Comparison of ENCODE assay signal across 1 cellular context in the genomic region with DNA sequence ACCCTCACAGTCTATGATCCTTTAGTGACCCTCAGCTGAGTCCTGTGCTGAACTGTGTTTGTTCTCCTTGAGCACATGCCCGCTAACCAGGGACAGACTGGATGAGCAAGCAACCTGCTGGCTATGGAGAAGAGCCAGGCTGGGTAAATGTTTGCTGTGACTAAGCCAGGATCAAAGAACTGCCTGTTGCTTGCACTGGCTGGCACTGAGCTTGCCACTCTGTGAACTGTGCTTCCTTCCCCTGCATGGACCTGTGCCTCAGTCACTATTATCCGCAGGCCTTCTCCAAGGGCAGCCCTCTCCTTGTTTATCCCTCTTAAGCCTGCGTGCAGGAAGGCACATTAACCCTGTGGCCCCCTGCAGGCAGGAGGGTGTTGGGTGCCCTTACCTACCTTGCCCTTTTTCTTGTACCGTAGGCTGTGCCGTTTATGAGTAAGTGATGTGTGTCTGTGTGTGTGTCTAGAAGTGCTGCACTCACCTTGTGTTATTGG.
TF ChIP-seq lines count a peak whose summit lies in the region.

No MANE protein-coding gene starts in this region.

TF ChIP-seq in GM12878, 131 proteins besides CTCF, POLR2A, EP300 and RAD21:
- TF ChIP-seq ATF7 (IDR thresholded peaks at IDR 0.05; ENCODE audit: low read depth), result no peak
- TF ChIP-seq RELB (IDR thresholded peaks at IDR 0.05; ENCODE audit: low read depth), result no peak
- TF ChIP-seq NBN (IDR thresholded peaks at IDR 0.05), result no peak
- no peak for TF ChIP-seq CREM (IDR thresholded peaks at IDR 0.05; ENCODE audit: low read depth)
- TF ChIP-seq SP1 (IDR thresholded peaks at IDR 0.05; ENCODE audit: low read depth, low read length), result no peak
- TF ChIP-seq, protein P1, sequence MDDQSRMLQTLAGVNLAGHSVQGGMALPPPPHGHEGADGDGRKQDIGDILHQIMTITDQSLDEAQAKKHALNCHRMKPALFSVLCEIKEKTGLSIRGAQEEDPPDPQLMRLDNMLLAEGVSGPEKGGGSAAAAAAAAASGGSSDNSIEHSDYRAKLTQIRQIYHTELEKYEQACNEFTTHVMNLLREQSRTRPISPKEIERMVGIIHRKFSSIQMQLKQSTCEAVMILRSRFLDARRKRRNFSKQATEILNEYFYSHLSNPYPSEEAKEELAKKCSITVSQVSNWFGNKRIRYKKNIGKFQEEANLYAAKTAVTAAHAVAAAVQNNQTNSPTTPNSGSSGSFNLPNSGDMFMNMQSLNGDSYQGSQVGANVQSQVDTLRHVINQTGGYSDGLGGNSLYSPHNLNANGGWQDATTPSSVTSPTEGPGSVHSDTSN (IDR thresholded peaks at IDR 0.05; ENCODE audit: insufficient replicate concordance, low read depth, low read length), result no peak
- no peak for TF ChIP-seq POLR2AphosphoS5 (IDR thresholded peaks at IDR 0.05; ENCODE audit: low read length)
- no peak for TF ChIP-seq LARP7 (IDR thresholded peaks at IDR 0.05)
- no peak for TF ChIP-seq IKZF2 (IDR thresholded peaks at IDR 0.05)
- TF ChIP-seq STAT3 (IDR thresholded peaks at IDR 0.05; ENCODE audit: low read depth, low read length), result no peak
- TF ChIP-seq PML (IDR thresholded peaks at IDR 0.05; ENCODE audit: low read length), result no peak
